In genomic region chr4:44985152-44985551, GRCh38 we compare ENCODE assay signal across 2 cellular contexts.
TF ChIP-seq lines count a peak whose summit lies in the region.

No MANE protein-coding gene starts in this region.

TF ChIP-seq in IMR-90, 13 proteins besides CTCF, POLR2A, EP300 and RAD21:
- TF ChIP-seq CEBPB (IDR thresholded peaks at IDR 0.05; ENCODE audit: low read depth, low read length) (no peak), MAFK (IDR thresholded peaks at IDR 0.05; ENCODE audit: low read depth, low read length) (peak; percentile 97), CHD1 (IDR thresholded peaks at IDR 0.05; ENCODE audit: low read depth, low read length) (no peak), BHLHE40 (IDR thresholded peaks at IDR 0.05; ENCODE audit: low read depth, low read length) (no peak)

TF ChIP-seq in K562, 482 proteins besides CTCF, POLR2A, EP300 and RAD21:
- TF ChIP-seq MAFF (IDR thresholded peaks at IDR 0.05; ENCODE audit: low read length) = peak; percentile 82
- TF ChIP-seq RCOR1 (IDR thresholded peaks at IDR 0.05; ENCODE audit: borderline replicate concordance in 1 of 2, low read depth in 2 of 2, low read length in 2 of 2) = no peak
- TF ChIP-seq ZBTB11 (CRISPR knock-in tag; IDR thresholded peaks at IDR 0.05) = no peak
- TF ChIP-seq PTTG1 (tag; IDR thresholded peaks at IDR 0.05; ENCODE audit: low read depth) = no peak
- TF ChIP-seq MAFG (tag; conservative IDR thresholded peaks at IDR 0.05) = peak; percentile 79
- TF ChIP-seq ZNF316 (IDR thresholded peaks at IDR 0.05) = peak; percentile 79
- TF ChIP-seq MAFK (IDR thresholded peaks at IDR 0.05; ENCODE audit: low read length) = peak; percentile 93
- TF ChIP-seq C11orf30 (IDR thresholded peaks at IDR 0.05; ENCODE audit: low read depth) = peak; percentile 58
